In the genomic region with DNA sequence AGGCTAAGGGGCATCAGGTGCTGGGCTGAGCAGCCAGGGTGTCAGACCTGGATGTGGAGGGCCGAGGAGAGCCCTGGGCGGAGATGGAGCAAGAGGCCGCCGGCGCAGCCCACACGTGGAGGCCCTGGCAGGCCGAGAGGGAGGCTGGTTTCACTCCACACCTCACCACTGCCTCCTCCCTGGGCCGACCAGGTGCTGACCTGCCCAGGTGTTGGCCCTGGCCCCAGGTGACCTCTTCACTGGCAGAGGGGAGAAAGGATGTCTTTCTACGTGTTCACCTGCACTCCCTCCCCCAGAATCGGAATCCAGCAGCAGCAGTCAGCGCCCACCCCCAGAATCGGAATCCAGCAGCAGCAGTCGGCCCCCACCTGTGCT, we compare ENCODE assay signal across 1 cellular context.
TF ChIP-seq lines count a peak whose summit lies in the region.

No MANE protein-coding gene starts in this region.

TF ChIP-seq in GM23338, 12 proteins besides CTCF, POLR2A, EP300 and RAD21 (continued from another document):
- TF ChIP-seq, protein P1, sequence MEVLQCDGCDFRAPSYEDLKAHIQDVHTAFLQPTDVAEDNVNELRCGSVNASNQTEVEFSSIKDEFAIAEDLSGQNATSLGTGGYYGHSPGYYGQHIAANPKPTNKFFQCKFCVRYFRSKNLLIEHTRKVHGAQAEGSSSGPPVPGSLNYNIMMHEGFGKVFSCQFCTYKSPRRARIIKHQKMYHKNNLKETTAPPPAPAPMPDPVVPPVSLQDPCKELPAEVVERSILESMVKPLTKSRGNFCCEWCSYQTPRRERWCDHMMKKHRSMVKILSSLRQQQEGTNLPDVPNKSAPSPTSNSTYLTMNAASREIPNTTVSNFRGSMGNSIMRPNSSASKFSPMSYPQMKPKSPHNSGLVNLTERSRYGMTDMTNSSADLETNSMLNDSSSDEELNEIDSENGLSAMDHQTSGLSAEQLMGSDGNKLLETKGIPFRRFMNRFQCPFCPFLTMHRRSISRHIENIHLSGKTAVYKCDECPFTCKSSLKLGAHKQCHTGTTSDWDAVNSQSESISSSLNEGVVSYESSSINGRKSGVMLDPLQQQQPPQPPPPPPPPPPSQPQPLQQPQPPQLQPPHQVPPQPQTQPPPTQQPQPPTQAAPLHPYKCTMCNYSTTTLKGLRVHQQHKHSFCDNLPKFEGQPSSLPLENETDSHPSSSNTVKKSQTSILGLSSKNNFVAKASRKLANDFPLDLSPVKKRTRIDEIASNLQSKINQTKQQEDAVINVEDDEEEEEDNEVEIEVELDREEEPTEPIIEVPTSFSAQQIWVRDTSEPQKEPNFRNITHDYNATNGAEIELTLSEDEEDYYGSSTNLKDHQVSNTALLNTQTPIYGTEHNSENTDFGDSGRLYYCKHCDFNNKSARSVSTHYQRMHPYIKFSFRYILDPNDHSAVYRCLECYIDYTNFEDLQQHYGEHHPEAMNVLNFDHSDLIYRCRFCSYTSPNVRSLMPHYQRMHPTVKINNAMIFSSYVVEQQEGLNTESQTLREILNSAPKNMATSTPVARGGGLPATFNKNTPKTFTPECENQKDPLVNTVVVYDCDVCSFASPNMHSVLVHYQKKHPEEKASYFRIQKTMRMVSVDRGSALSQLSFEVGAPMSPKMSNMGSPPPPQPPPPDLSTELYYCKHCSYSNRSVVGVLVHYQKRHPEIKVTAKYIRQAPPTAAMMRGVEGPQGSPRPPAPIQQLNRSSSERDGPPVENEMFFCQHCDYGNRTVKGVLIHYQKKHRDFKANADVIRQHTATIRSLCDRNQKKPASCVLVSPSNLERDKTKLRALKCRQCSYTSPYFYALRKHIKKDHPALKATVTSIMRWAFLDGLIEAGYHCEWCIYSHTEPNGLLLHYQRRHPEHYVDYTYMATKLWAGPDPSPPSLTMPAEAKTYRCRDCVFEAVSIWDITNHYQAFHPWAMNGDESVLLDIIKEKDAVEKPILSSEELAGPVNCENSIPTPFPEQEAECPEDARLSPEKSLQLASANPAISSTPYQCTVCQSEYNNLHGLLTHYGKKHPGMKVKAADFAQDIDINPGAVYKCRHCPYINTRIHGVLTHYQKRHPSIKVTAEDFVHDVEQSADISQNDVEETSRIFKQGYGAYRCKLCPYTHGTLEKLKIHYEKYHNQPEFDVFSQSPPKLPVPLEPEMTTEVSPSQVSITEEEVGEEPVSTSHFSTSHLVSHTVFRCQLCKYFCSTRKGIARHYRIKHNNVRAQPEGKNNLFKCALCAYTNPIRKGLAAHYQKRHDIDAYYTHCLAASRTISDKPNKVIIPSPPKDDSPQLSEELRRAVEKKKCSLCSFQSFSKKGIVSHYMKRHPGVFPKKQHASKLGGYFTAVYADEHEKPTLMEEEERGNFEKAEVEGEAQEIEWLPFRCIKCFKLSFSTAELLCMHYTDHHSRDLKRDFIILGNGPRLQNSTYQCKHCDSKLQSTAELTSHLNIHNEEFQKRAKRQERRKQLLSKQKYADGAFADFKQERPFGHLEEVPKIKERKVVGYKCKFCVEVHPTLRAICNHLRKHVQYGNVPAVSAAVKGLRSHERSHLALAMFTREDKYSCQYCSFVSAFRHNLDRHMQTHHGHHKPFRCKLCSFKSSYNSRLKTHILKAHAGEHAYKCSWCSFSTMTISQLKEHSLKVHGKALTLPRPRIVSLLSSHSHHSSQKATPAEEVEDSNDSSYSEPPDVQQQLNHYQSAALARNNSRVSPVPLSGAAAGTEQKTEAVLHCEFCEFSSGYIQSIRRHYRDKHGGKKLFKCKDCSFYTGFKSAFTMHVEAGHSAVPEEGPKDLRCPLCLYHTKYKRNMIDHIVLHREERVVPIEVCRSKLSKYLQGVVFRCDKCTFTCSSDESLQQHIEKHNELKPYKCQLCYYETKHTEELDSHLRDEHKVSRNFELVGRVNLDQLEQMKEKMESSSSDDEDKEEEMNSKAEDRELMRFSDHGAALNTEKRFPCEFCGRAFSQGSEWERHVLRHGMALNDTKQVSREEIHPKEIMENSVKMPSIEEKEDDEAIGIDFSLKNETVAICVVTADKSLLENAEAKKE (CRISPR knock-in tag; IDR thresholded peaks at IDR 0.05): no peak
- TF ChIP-seq REST (IDR thresholded peaks at IDR 0.05; ENCODE audit: unreplicated experiment) (no peak), ZNF114 (CRISPR knock-in tag; IDR thresholded peaks at IDR 0.05) (no peak), JUNB (IDR thresholded peaks at IDR 0.05; ENCODE audit: unreplicated experiment) (no peak), STAT1 (IDR thresholded peaks at IDR 0.05; ENCODE audit: unreplicated experiment) (no peak)
